2 cellular contexts compared by ENCODE assay signal in the genomic region with DNA sequence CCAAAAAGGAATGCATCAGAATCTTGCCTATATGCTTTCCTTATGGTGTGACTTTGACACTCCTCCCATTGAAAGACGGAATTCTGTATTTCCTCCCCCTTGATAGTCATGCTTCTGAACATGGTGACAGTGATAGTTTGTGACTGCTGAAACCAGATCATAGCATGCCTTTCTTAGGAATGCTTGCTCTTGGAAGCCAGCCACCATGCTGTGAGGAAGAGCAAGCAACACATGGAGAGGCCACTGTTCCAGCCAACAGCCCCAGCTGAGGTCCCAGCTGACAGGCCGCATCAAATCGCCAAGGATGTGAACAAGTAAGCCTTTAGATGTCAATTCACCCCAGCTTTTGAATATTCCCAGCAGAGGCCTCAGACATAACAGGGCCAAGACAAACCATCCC.
TF ChIP-seq lines count a peak whose summit lies in the region.

No MANE protein-coding gene starts in this region.

TF ChIP-seq in GM23338, 12 proteins besides CTCF, POLR2A, EP300 and RAD21 (continued from another document):
- TF ChIP-seq, protein P1, sequence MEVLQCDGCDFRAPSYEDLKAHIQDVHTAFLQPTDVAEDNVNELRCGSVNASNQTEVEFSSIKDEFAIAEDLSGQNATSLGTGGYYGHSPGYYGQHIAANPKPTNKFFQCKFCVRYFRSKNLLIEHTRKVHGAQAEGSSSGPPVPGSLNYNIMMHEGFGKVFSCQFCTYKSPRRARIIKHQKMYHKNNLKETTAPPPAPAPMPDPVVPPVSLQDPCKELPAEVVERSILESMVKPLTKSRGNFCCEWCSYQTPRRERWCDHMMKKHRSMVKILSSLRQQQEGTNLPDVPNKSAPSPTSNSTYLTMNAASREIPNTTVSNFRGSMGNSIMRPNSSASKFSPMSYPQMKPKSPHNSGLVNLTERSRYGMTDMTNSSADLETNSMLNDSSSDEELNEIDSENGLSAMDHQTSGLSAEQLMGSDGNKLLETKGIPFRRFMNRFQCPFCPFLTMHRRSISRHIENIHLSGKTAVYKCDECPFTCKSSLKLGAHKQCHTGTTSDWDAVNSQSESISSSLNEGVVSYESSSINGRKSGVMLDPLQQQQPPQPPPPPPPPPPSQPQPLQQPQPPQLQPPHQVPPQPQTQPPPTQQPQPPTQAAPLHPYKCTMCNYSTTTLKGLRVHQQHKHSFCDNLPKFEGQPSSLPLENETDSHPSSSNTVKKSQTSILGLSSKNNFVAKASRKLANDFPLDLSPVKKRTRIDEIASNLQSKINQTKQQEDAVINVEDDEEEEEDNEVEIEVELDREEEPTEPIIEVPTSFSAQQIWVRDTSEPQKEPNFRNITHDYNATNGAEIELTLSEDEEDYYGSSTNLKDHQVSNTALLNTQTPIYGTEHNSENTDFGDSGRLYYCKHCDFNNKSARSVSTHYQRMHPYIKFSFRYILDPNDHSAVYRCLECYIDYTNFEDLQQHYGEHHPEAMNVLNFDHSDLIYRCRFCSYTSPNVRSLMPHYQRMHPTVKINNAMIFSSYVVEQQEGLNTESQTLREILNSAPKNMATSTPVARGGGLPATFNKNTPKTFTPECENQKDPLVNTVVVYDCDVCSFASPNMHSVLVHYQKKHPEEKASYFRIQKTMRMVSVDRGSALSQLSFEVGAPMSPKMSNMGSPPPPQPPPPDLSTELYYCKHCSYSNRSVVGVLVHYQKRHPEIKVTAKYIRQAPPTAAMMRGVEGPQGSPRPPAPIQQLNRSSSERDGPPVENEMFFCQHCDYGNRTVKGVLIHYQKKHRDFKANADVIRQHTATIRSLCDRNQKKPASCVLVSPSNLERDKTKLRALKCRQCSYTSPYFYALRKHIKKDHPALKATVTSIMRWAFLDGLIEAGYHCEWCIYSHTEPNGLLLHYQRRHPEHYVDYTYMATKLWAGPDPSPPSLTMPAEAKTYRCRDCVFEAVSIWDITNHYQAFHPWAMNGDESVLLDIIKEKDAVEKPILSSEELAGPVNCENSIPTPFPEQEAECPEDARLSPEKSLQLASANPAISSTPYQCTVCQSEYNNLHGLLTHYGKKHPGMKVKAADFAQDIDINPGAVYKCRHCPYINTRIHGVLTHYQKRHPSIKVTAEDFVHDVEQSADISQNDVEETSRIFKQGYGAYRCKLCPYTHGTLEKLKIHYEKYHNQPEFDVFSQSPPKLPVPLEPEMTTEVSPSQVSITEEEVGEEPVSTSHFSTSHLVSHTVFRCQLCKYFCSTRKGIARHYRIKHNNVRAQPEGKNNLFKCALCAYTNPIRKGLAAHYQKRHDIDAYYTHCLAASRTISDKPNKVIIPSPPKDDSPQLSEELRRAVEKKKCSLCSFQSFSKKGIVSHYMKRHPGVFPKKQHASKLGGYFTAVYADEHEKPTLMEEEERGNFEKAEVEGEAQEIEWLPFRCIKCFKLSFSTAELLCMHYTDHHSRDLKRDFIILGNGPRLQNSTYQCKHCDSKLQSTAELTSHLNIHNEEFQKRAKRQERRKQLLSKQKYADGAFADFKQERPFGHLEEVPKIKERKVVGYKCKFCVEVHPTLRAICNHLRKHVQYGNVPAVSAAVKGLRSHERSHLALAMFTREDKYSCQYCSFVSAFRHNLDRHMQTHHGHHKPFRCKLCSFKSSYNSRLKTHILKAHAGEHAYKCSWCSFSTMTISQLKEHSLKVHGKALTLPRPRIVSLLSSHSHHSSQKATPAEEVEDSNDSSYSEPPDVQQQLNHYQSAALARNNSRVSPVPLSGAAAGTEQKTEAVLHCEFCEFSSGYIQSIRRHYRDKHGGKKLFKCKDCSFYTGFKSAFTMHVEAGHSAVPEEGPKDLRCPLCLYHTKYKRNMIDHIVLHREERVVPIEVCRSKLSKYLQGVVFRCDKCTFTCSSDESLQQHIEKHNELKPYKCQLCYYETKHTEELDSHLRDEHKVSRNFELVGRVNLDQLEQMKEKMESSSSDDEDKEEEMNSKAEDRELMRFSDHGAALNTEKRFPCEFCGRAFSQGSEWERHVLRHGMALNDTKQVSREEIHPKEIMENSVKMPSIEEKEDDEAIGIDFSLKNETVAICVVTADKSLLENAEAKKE (CRISPR knock-in tag; IDR thresholded peaks at IDR 0.05) = no peak
- TF ChIP-seq EZH2phosphoT487 (IDR thresholded peaks at IDR 0.05; ENCODE audit: unreplicated experiment) = no peak
- TF ChIP-seq, protein P2, sequence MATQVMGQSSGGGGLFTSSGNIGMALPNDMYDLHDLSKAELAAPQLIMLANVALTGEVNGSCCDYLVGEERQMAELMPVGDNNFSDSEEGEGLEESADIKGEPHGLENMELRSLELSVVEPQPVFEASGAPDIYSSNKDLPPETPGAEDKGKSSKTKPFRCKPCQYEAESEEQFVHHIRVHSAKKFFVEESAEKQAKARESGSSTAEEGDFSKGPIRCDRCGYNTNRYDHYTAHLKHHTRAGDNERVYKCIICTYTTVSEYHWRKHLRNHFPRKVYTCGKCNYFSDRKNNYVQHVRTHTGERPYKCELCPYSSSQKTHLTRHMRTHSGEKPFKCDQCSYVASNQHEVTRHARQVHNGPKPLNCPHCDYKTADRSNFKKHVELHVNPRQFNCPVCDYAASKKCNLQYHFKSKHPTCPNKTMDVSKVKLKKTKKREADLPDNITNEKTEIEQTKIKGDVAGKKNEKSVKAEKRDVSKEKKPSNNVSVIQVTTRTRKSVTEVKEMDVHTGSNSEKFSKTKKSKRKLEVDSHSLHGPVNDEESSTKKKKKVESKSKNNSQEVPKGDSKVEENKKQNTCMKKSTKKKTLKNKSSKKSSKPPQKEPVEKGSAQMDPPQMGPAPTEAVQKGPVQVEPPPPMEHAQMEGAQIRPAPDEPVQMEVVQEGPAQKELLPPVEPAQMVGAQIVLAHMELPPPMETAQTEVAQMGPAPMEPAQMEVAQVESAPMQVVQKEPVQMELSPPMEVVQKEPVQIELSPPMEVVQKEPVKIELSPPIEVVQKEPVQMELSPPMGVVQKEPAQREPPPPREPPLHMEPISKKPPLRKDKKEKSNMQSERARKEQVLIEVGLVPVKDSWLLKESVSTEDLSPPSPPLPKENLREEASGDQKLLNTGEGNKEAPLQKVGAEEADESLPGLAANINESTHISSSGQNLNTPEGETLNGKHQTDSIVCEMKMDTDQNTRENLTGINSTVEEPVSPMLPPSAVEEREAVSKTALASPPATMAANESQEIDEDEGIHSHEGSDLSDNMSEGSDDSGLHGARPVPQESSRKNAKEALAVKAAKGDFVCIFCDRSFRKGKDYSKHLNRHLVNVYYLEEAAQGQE (IDR thresholded peaks at IDR 0.05; ENCODE audit: unreplicated experiment) = no peak
- no peak for TF ChIP-seq STAT1 (IDR thresholded peaks at IDR 0.05; ENCODE audit: unreplicated experiment)
- no peak for TF ChIP-seq EZH2 (IDR thresholded peaks at IDR 0.05; ENCODE audit: low read depth, unreplicated experiment)
- TF ChIP-seq CREB1 (CRISPR knock-in tag; IDR thresholded peaks at IDR 0.05; ENCODE audit: low read depth) = no peak
- TF ChIP-seq ZNF331 (CRISPR knock-in tag; IDR thresholded peaks at IDR 0.05; ENCODE audit: low read depth) = no peak
- no peak for TF ChIP-seq JUNB (IDR thresholded peaks at IDR 0.05; ENCODE audit: unreplicated experiment)
TF ChIP-seq in GM23338: peak in this region for 0.

TF ChIP-seq in SK-N-SH treated with all-trans-retinoic acid at 6 μM for 48 hours, 23 proteins besides CTCF, POLR2A, EP300 and RAD21 (continued from another document):
- TF ChIP-seq, protein P3, sequence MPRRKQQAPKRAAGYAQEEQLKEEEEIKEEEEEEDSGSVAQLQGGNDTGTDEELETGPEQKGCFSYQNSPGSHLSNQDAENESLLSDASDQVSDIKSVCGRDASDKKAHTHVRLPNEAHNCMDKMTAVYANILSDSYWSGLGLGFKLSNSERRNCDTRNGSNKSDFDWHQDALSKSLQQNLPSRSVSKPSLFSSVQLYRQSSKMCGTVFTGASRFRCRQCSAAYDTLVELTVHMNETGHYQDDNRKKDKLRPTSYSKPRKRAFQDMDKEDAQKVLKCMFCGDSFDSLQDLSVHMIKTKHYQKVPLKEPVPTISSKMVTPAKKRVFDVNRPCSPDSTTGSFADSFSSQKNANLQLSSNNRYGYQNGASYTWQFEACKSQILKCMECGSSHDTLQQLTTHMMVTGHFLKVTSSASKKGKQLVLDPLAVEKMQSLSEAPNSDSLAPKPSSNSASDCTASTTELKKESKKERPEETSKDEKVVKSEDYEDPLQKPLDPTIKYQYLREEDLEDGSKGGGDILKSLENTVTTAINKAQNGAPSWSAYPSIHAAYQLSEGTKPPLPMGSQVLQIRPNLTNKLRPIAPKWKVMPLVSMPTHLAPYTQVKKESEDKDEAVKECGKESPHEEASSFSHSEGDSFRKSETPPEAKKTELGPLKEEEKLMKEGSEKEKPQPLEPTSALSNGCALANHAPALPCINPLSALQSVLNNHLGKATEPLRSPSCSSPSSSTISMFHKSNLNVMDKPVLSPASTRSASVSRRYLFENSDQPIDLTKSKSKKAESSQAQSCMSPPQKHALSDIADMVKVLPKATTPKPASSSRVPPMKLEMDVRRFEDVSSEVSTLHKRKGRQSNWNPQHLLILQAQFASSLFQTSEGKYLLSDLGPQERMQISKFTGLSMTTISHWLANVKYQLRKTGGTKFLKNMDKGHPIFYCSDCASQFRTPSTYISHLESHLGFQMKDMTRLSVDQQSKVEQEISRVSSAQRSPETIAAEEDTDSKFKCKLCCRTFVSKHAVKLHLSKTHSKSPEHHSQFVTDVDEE (CRISPR knock-in tag; IDR thresholded peaks at IDR 0.05) = no peak
- no peak for TF ChIP-seq ARNTL (CRISPR knock-in tag; IDR thresholded peaks at IDR 0.05; ENCODE audit: borderline replicate concordance, low read depth)
- TF ChIP-seq CSDC2 (CRISPR knock-in tag; IDR thresholded peaks at IDR 0.05) = no peak
- TF ChIP-seq TCF4 (CRISPR knock-in tag; IDR thresholded peaks at IDR 0.05; ENCODE audit: borderline replicate concordance) = no peak
- no peak for TF ChIP-seq ISL1 (CRISPR knock-in tag; IDR thresholded peaks at IDR 0.05)
- no peak for TF ChIP-seq BACH2 (CRISPR knock-in tag; IDR thresholded peaks at IDR 0.05; ENCODE audit: borderline replicate concordance)
- no peak for TF ChIP-seq OSR1 (CRISPR knock-in tag; IDR thresholded peaks at IDR 0.05)
- no peak for TF ChIP-seq ZNF8 (CRISPR knock-in tag; IDR thresholded peaks at IDR 0.05)
- no peak for TF ChIP-seq ZFP30 (CRISPR knock-in tag; IDR thresholded peaks at IDR 0.05)
- TF ChIP-seq ZNF70 (CRISPR knock-in tag; IDR thresholded peaks at IDR 0.05) = no peak
- TF ChIP-seq ZFP3 (CRISPR knock-in tag; IDR thresholded peaks at IDR 0.05) = no peak
- TF ChIP-seq, protein P4, sequence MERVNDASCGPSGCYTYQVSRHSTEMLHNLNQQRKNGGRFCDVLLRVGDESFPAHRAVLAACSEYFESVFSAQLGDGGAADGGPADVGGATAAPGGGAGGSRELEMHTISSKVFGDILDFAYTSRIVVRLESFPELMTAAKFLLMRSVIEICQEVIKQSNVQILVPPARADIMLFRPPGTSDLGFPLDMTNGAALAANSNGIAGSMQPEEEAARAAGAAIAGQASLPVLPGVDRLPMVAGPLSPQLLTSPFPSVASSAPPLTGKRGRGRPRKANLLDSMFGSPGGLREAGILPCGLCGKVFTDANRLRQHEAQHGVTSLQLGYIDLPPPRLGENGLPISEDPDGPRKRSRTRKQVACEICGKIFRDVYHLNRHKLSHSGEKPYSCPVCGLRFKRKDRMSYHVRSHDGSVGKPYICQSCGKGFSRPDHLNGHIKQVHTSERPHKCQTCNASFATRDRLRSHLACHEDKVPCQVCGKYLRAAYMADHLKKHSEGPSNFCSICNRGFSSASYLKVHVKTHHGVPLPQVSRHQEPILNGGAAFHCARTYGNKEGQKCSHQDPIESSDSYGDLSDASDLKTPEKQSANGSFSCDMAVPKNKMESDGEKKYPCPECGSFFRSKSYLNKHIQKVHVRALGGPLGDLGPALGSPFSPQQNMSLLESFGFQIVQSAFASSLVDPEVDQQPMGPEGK (CRISPR knock-in tag; IDR thresholded peaks at IDR 0.05; ENCODE audit: borderline replicate concordance) = no peak
